Comparison of ENCODE assay signal across 21 cellular contexts in genomic region chr4:153954654-153955053, GRCh38.
DNase-seq lines count a peak whose midpoint lies in the region; ATAC-seq, FAIRE-seq and TF ChIP-seq lines count a peak whose summit lies in the region.
"Had no signal": no experiment of that assay in that cellular context is flagged by ENCODE, and none has a peak within 500 bp of the region (broad histone marks: within the 10 kb centered on the region; RNA-seq: fewer than 3 reads in every experiment).

No MANE protein-coding gene starts in this region.

- H3K4me1 ChIP-seq in K562 (replicated peaks in 1 of 2; ENCODE audit: control insufficient read depth in 2 of 2, insufficient read depth in 2 of 2, low read length in 2 of 2) (peaks cover 0 to 6% of the 10 kb centered on the region in 2 experiments; a peak in 2 of 5 replicates), trophoblast cell (ENCODE audit: control insufficient read depth in 1 of 2, insufficient read depth in 2 of 2, low read length in 2 of 2) (peaks cover 0 to 4% of the 10 kb centered on the region in 2 experiments), tibial nerve (peaks cover 0 to 13% (median 4%) of the 10 kb centered on the region in 4 donors)
- H3K4me1 ChIP-seq: Caco-2 had no signal

- peaks cover 12% of the 10 kb centered on the region for H3K27me3 Mint-ChIP-seq in activated CD8-positive, alpha-beta T cell treated with anti-CD3 and anti-CD28 coated beads, Interleukin-2, amount 10 ng/mL, durations not matched to agents 7 days and 5 days (ENCODE audit: low read depth)
- peaks cover 20% of the 10 kb centered on the region for H3K27me3 Mint-ChIP-seq in activated CD8-positive, alpha-beta T cell treated with anti-CD3 and anti-CD28 coated beads for 36 hours

- no peak for TF ChIP-seq CTCF in activated CD8-positive, alpha-beta T cell treated with anti-CD3 and anti-CD28 coated beads for 36 hours (IDR thresholded peaks at IDR 0.05)
- TF ChIP-seq CTCF in K562 (IDR thresholded peaks at IDR 0.05 in 2 of 3, conservative IDR thresholded peaks at IDR 0.05 in 1 of 3; ENCODE audit: insufficient read depth in 2 of 3, low read depth in 1 of 3, low read length in 3 of 3) (no peak), tibial nerve (IDR thresholded peaks at IDR 0.05) (peak in 1 of 5 experiments; percentile 3)

- peak overlapping the region; percentile 13 for H3K27ac Mint-ChIP-seq in activated CD8-positive, alpha-beta T cell treated with anti-CD3 and anti-CD28 coated beads, Interleukin-2, amount 10 ng/mL, durations not matched to agents 7 days and 5 days
- no peak overlapping the region for H3K27ac Mint-ChIP-seq in activated CD8-positive, alpha-beta T cell treated with anti-CD3 and anti-CD28 coated beads for 36 hours
- H3K27ac Mint-ChIP-seq: B cell; CD4-positive, CD25-positive, alpha-beta regulatory T cell; CD8-positive, alpha-beta T cell had no signal

- CTCF ChIA-PET in activated CD8-positive, alpha-beta T cell treated with anti-CD3 and anti-CD28 coated beads, Interleukin-2, amount 10 ng/mL, durations not matched to agents 7 days and 5 days (lab: Charles Lee) = no interaction called here
- CTCF ChIA-PET in activated CD8-positive, alpha-beta T cell treated with anti-CD3 and anti-CD28 coated beads for 36 hours (lab: Charles Lee) = interaction anchor here (1.4 kb wide), 1 partner anchor 15 kb away, joined by 3 read pairs; no protein-coding TSS in a partner anchor
- CTCF ChIA-PET in K562 (lab: Yijun Ruan, JAX; ENCODE audit: low intra/inter-chr PET ratio) = no interaction called here

- H3K4ac ChIP-seq in trophoblast cell (ENCODE audit: low read depth, low read length) = no peak overlapping the region

- H2BK12ac ChIP-seq in trophoblast cell (ENCODE audit: low read length) = no peak overlapping the region

- H3K9me3 ChIP-seq in K562 (replicated peaks; ENCODE audit: control insufficient read depth, insufficient read depth, low read depth, low read length) (no peaks in the 10 kb centered on the region), trophoblast cell (ENCODE audit: insufficient read depth, low read depth, low read length) (no peaks in the 10 kb centered on the region), tibial nerve (peaks cover 0 to 3% (median 0%) of the 10 kb centered on the region in 4 donors)
- H3K9me3 ChIP-seq: BLaER1, Caco-2 had no signal

- no peak for ATAC-seq in activated CD8-positive, alpha-beta T cell treated with anti-CD3 and anti-CD28 coated beads, Interleukin-2, amount 10 ng/mL, durations not matched to agents 7 days and 5 days
- no peak for ATAC-seq in activated CD8-positive, alpha-beta T cell treated with anti-CD3 and anti-CD28 coated beads for 36 hours
- ATAC-seq in K562 (no peak), Right ventricle myocardium inferior (no peak)
- ATAC-seq: CD8-positive, alpha-beta T cell had no signal

- TF ChIP-seq POLR2A in K562 (conservative IDR thresholded peaks at IDR 0.05) (no peak), tibial nerve (IDR thresholded peaks at IDR 0.05) (no peak)

- TF ChIP-seq RAD21 in K562 (CRISPR knock-in tag; conservative IDR thresholded peaks at IDR 0.05 in 1 of 2, IDR thresholded peaks at IDR 0.05 in 1 of 2) = no peak

- no peaks in the 10 kb centered on the region for H3K9me3 Mint-ChIP-seq in activated CD8-positive, alpha-beta T cell treated with anti-CD3 and anti-CD28 coated beads, Interleukin-2, amount 10 ng/mL, durations not matched to agents 7 days and 5 days (ENCODE audit: insufficient read depth)
- H3K9me3 Mint-ChIP-seq in activated CD8-positive, alpha-beta T cell treated with anti-CD3 and anti-CD28 coated beads for 36 hours = peaks cover 6% of the 10 kb centered on the region

- no peaks in the 10 kb centered on the region for H3K79me2 ChIP-seq in K562 (ENCODE audit: control insufficient read depth, insufficient read depth, low read length)
- H3K79me2 ChIP-seq in trophoblast cell (ENCODE audit: control insufficient read depth, insufficient read depth, low read length, poor library complexity) = no peaks in the 10 kb centered on the region

- H3K9ac ChIP-seq in K562 (ENCODE audit: insufficient read depth in 1 of 2, low read depth in 2 of 2, low read length in 2 of 2) (no peak overlapping the region), trophoblast cell (ENCODE audit: low read length) (no peak overlapping the region)
- H3K9ac ChIP-seq: BLaER1 had no signal

- DNase-seq in activated CD8-positive, alpha-beta T cell treated with anti-CD3 and anti-CD28 coated beads, Interleukin-2, amount 10 ng/mL, durations not matched to agents 7 days and 5 days = no peak
- no peak for DNase-seq in activated CD8-positive, alpha-beta T cell treated with anti-CD3 and anti-CD28 coated beads for 36 hours
- DNase-seq in K562 (ENCODE audit: extremely low read depth in 1 of 4, low spot score in 3 of 4) (peak in 1 of 4 experiments; percentile 12), trophoblast cell (peak in 1 of 2 donors; percentile 13), tibial nerve (ENCODE audit: low spot score in 2 of 2) (no peak), Right ventricle myocardium inferior (ENCODE audit: missing footprints) (no peak)
- DNase-seq: Caco-2; CD4-positive, CD25-positive, alpha-beta regulatory T cell; CD8-positive, alpha-beta T cell; DMS153; DND-41; GOT3; HCEC 1CT had no signal

- H2AFZ ChIP-seq in K562 (ENCODE audit: low read depth, low read length) = no peak overlapping the region
- H2AFZ ChIP-seq in trophoblast cell (ENCODE audit: insufficient read depth, low read length, poor library complexity) = no peak overlapping the region

- no peak overlapping the region for H3K4me3 Mint-ChIP-seq in activated CD8-positive, alpha-beta T cell treated with anti-CD3 and anti-CD28 coated beads, Interleukin-2, amount 10 ng/mL, durations not matched to agents 7 days and 5 days
- no peak overlapping the region for H3K4me3 Mint-ChIP-seq in activated CD8-positive, alpha-beta T cell treated with anti-CD3 and anti-CD28 coated beads for 36 hours
- H3K4me3 Mint-ChIP-seq: B cell; CD4-positive, CD25-positive, alpha-beta regulatory T cell; CD8-positive, alpha-beta T cell had no signal

- no peaks in the 10 kb centered on the region for H3K79me1 ChIP-seq in trophoblast cell (ENCODE audit: low read length)

- H3K18ac ChIP-seq in trophoblast cell (ENCODE audit: low read length) = no peak overlapping the region

- 0% methylated on average over 3 of the region's 3 CpGs for WGBS in K562 (ENCODE audit: insufficient coverage, low coverage, missing lambda C conversion rate)
- WGBS in trophoblast cell (ENCODE audit: extremely low coverage, insufficient coverage, insufficient read length) = 100% methylated on average over 1 of the region's 3 CpGs
- 90 to 93% methylated on average over 3 of the region's 3 CpGs for WGBS in tibial nerve, 2 donors

- H3K36me3 ChIP-seq in K562 (ENCODE audit: control insufficient read depth, insufficient read depth, low read length) = no peaks in the 10 kb centered on the region
- no peaks in the 10 kb centered on the region for H3K36me3 ChIP-seq in trophoblast cell (ENCODE audit: control insufficient read depth in 1 of 2, insufficient read depth in 2 of 2, low read length in 2 of 2)
- no peaks in the 10 kb centered on the region for H3K36me3 ChIP-seq in tibial nerve
- H3K36me3 ChIP-seq: BLaER1 had no signal

- no peaks in the 10 kb centered on the region for H3K9me1 ChIP-seq in K562 (ENCODE audit: control insufficient read depth, insufficient read depth, low read length)

- intact Hi-C loops in activated CD8-positive, alpha-beta T cell treated with anti-CD3 and anti-CD28 coated beads for 36 hours (cut with micrococcal nuclease) = no loop called here
- intact Hi-C loops in K562 (cut with micrococcal nuclease) (no loop called here), Right ventricle myocardium inferior (cut with DNase I) (no loop called here)

- no TSS peak for BruUV-seq in K562 (replicated peaks; lab: Mats Ljungman, UMichigan)

- in situ Hi-C loops in K562 (cut with MboI) = no loop called here

- H3K27ac ChIP-seq in K562 (ENCODE audit: extremely low read depth, low read depth, low read length) (no peak overlapping the region), trophoblast cell (ENCODE audit: low read depth, low read length) (no peak overlapping the region), tibial nerve (no peak overlapping the region)
- H3K27ac ChIP-seq: 22Rv1, BLaER1, C4-2B had no signal

- H3K23ac ChIP-seq in trophoblast cell (ENCODE audit: low read length) = no peak overlapping the region

- H3K4me3 ChIP-seq in K562 (no peak overlapping the region), trophoblast cell (ENCODE audit: low read depth, low read length) (no peak overlapping the region), tibial nerve (no peak overlapping the region)
- H3K4me3 ChIP-seq: BLaER1 had no signal

- H3K14ac ChIP-seq in trophoblast cell (ENCODE audit: low read length) = no peak overlapping the region

- H4K91ac ChIP-seq in trophoblast cell (ENCODE audit: low read depth, low read length) = no peak overlapping the region

- H3K27me3 ChIP-seq in K562 (ENCODE audit: control insufficient read depth in 2 of 2, insufficient read depth in 2 of 2, low read length in 2 of 2) (no peaks in the 10 kb centered on the region), trophoblast cell (ENCODE audit: insufficient read depth, low read length) (no peaks in the 10 kb centered on the region), tibial nerve (no peaks in the 10 kb centered on the region)
- H3K27me3 ChIP-seq: BLaER1 had no signal

- POLR2A ChIA-PET in activated CD8-positive, alpha-beta T cell treated with anti-CD3 and anti-CD28 coated beads, Interleukin-2, amount 10 ng/mL, durations not matched to agents 7 days and 5 days (lab: Charles Lee) = no interaction called here
- POLR2A ChIA-PET in activated CD8-positive, alpha-beta T cell treated with anti-CD3 and anti-CD28 coated beads for 36 hours (lab: Charles Lee) = no interaction called here
- POLR2A ChIA-PET in K562 (lab: Yijun Ruan, JAX) = no interaction called here

- H2AK5ac ChIP-seq in trophoblast cell (ENCODE audit: low read length) = no peak overlapping the region

- H4K8ac ChIP-seq in trophoblast cell (ENCODE audit: low read depth, low read length) = no peak overlapping the region

- no peak for FAIRE-seq in K562 (lab: Jason Lieb, UNC)
- FAIRE-seq: A204.1, G401.6, GM12892, H54 had no signal

- no peaks in the 10 kb centered on the region for H4K20me1 ChIP-seq in K562 (replicated peaks; ENCODE audit: control insufficient read depth, insufficient read depth, low read length)
- H4K20me1 ChIP-seq: BLaER1 had no signal

- 0 out of 2 replicates have a peak, but pooled peaks have one; percentile 13 for TF ChIP-seq EP300 in K562 (IDR thresholded peaks at IDR 0.05; ENCODE audit: low read length)
- TF ChIP-seq EP300 in tibial nerve (IDR thresholded peaks at IDR 0.05) = no peak

- no peaks in the 10 kb centered on the region for H3K36me3 Mint-ChIP-seq in activated CD8-positive, alpha-beta T cell treated with anti-CD3 and anti-CD28 coated beads, Interleukin-2, amount 10 ng/mL, durations not matched to agents 7 days and 5 days (ENCODE audit: low read depth)
- H3K36me3 Mint-ChIP-seq in activated CD8-positive, alpha-beta T cell treated with anti-CD3 and anti-CD28 coated beads for 36 hours (ENCODE audit: low read depth) = peaks cover 3% of the 10 kb centered on the region
- H3K36me3 Mint-ChIP-seq: CD4-positive, CD25-positive, alpha-beta regulatory T cell; CD8-positive, alpha-beta T cell had no signal

- no peak overlapping the region for H2BK5ac ChIP-seq in trophoblast cell (ENCODE audit: low read depth, low read length, poor library complexity)

- H3K4me1 Mint-ChIP-seq in activated CD8-positive, alpha-beta T cell treated with anti-CD3 and anti-CD28 coated beads, Interleukin-2, amount 10 ng/mL, durations not matched to agents 7 days and 5 days (ENCODE audit: low read depth) = peaks cover 13% of the 10 kb centered on the region
- peaks cover 11% of the 10 kb centered on the region for H3K4me1 Mint-ChIP-seq in activated CD8-positive, alpha-beta T cell treated with anti-CD3 and anti-CD28 coated beads for 36 hours (ENCODE audit: low read depth)
- H3K4me1 Mint-ChIP-seq: B cell had no signal

- no peak overlapping the region for H2BK120ac ChIP-seq in trophoblast cell (ENCODE audit: insufficient read depth, low read length, poor library complexity)

- no peak overlapping the region for H4K12ac ChIP-seq in trophoblast cell (ENCODE audit: low read depth, low read length)

- H3K4me2 ChIP-seq in K562 (ENCODE audit: insufficient read depth, low read length) (no peak overlapping the region), trophoblast cell (ENCODE audit: low read length) (peak overlapping the region; percentile 27)
- H3K4me2 ChIP-seq: BLaER1 had no signal
